Comparison of ENCODE assay signal across 18 cellular contexts in genomic region chr7:4343272-4344000, GRCh38.
DNase-seq lines count a peak whose midpoint lies in the region; ATAC-seq, FAIRE-seq and TF ChIP-seq lines count a peak whose summit lies in the region.
"Had no signal": no experiment of that assay in that cellular context is flagged by ENCODE, and none has a peak within 500 bp of the region (broad histone marks: within the 10 kb centered on the region; RNA-seq: fewer than 3 reads in every experiment).

No MANE protein-coding gene starts in this region.

- intact Hi-C loops in Caco-2 (cut with micrococcal nuclease; ENCODE audit: unreplicated experiment), result no loop called here
- intact Hi-C loops in K562 (cut with micrococcal nuclease), result no loop called here

- H4K20me1 ChIP-seq in GM23338 (replicated peaks; ENCODE audit: insufficient read depth), result no peaks in the 10 kb centered on the region
- no peaks in the 10 kb centered on the region for H4K20me1 ChIP-seq in K562 (replicated peaks; ENCODE audit: control insufficient read depth, insufficient read depth, low read length)
- H4K20me1 ChIP-seq in osteoblast (ENCODE audit: insufficient read depth, low read length), result no peaks in the 10 kb centered on the region

- H3K9me3 Mint-ChIP-seq in Caco-2 (ENCODE audit: unreplicated experiment) (peaks cover 62% of the 10 kb centered on the region), GM23338 (peaks cover 98% of the 10 kb centered on the region)

- H3K27me3 ChIP-seq in Caco-2 (replicated peaks; ENCODE audit: control insufficient read depth, insufficient read depth, low read length), result no peaks in the 10 kb centered on the region
- H3K27me3 ChIP-seq in GM23338 (ENCODE audit: insufficient read depth), result no peaks in the 10 kb centered on the region
- H3K27me3 ChIP-seq in K562 (ENCODE audit: control insufficient read depth in 2 of 2, insufficient read depth in 2 of 2, low read length in 2 of 2), result no peaks in the 10 kb centered on the region; a peak in 1 of 5 replicates
- no peaks in the 10 kb centered on the region for H3K27me3 ChIP-seq in osteoblast (ENCODE audit: insufficient read depth, low read length)

- TF ChIP-seq CTCF in Caco-2 (IDR thresholded peaks at IDR 0.05; ENCODE audit: insufficient read depth in 1 of 2, low read depth in 1 of 2, low read length in 1 of 2, severe bottlenecking in 1 of 2, unreplicated experiment in 1 of 2) (no peak), GM23338 (conservative IDR thresholded peaks at IDR 0.05; ENCODE audit: low read depth in 2 of 2) (no peak), K562 (IDR thresholded peaks at IDR 0.05 in 2 of 3, conservative IDR thresholded peaks at IDR 0.05 in 1 of 3; ENCODE audit: insufficient read depth in 2 of 3, low read depth in 1 of 3, low read length in 3 of 3) (no peak), osteoblast (IDR thresholded peaks at IDR 0.05; ENCODE audit: extremely low read depth, low read depth, low read length) (no peak)

- BruUV-seq in Caco-2 (replicated peaks; lab: Mats Ljungman, UMichigan) (no TSS peak), K562 (replicated peaks; lab: Mats Ljungman, UMichigan) (no TSS peak)

- H3K27me3 Mint-ChIP-seq in Caco-2 (ENCODE audit: insufficient read depth, unreplicated experiment), result no peaks in the 10 kb centered on the region
- H3K27me3 Mint-ChIP-seq in GM23338 (ENCODE audit: insufficient read depth, low read depth, poor library complexity), result peaks cover 9% of the 10 kb centered on the region
- H3K27me3 Mint-ChIP-seq: B cell had no signal

- H3K4me1 ChIP-seq in Caco-2, result no peaks in the 10 kb centered on the region
- H3K4me1 ChIP-seq in GM23338 (ENCODE audit: insufficient read depth), result no peaks in the 10 kb centered on the region
- no peaks in the 10 kb centered on the region for H3K4me1 ChIP-seq in K562 (replicated peaks in 1 of 2; ENCODE audit: control insufficient read depth in 2 of 2, insufficient read depth in 2 of 2, low read length in 2 of 2)
- no peaks in the 10 kb centered on the region for H3K4me1 ChIP-seq in osteoblast (ENCODE audit: insufficient read depth, low read length)

- H2AFZ ChIP-seq in GM23338 (0 out of 2 replicates have a peak overlapping the region, but pooled peaks have one; percentile 52), K562 (ENCODE audit: low read depth, low read length) (no peak overlapping the region), osteoblast (ENCODE audit: low read length) (no peak overlapping the region)

- no peaks in the 10 kb centered on the region for H3K36me3 Mint-ChIP-seq in Caco-2 (ENCODE audit: insufficient read depth, unreplicated experiment)
- peaks cover 36% of the 10 kb centered on the region for H3K36me3 Mint-ChIP-seq in GM23338 (ENCODE audit: low read depth)

- CTCF ChIA-PET in Caco-2 (lab: Charles Lee), result no interaction called here
- CTCF ChIA-PET in K562 (lab: Yijun Ruan, JAX; ENCODE audit: low intra/inter-chr PET ratio), result no interaction called here

- no peak overlapping the region for H3K9ac ChIP-seq in K562 (ENCODE audit: insufficient read depth in 1 of 2, low read depth in 2 of 2, low read length in 2 of 2)

- no peak overlapping the region for H3K27ac ChIP-seq in GM23338 (ENCODE audit: low read depth)
- H3K27ac ChIP-seq in K562 (ENCODE audit: extremely low read depth, low read depth, low read length), result no peak overlapping the region
- H3K27ac ChIP-seq in osteoblast (ENCODE audit: low read depth, low read length), result no peak overlapping the region

- no peaks in the 10 kb centered on the region for H3F3A ChIP-seq in GM23338 (replicated peaks; ENCODE audit: low read depth)

- in situ Hi-C loops in K562 (cut with MboI), result no loop called here

- POLR2A ChIA-PET in Caco-2 (lab: Charles Lee), result no interaction called here
- POLR2A ChIA-PET in K562 (lab: Yijun Ruan, JAX), result no interaction called here

- no peak for TF ChIP-seq EP300 in K562 (IDR thresholded peaks at IDR 0.05; ENCODE audit: low read length)

- H3K4me1 Mint-ChIP-seq in Caco-2 (ENCODE audit: low read depth, unreplicated experiment), result peaks cover 6% of the 10 kb centered on the region
- no peaks in the 10 kb centered on the region for H3K4me1 Mint-ChIP-seq in GM23338
- H3K4me1 Mint-ChIP-seq: B cell had no signal

- H3K9me1 ChIP-seq in K562 (ENCODE audit: control insufficient read depth, insufficient read depth, low read length), result no peaks in the 10 kb centered on the region

- no peak for FAIRE-seq in K562 (lab: Jason Lieb, UNC)
- FAIRE-seq: A204.1, G401.6, GM12891, GM19239, H54 had no signal

- no peak overlapping the region for H3K4me2 ChIP-seq in GM23338
- H3K4me2 ChIP-seq in K562 (ENCODE audit: insufficient read depth, low read length), result no peak overlapping the region
- H3K4me2 ChIP-seq in osteoblast (ENCODE audit: insufficient read depth, low read length), result no peak overlapping the region

- H3K9me3 ChIP-seq in Caco-2, result no peaks in the 10 kb centered on the region; the same call in none of the 2 replicates
- H3K9me3 ChIP-seq in K562 (replicated peaks; ENCODE audit: control insufficient read depth, insufficient read depth, low read depth, low read length), result no peaks in the 10 kb centered on the region
- H3K9me3 ChIP-seq in osteoblast (ENCODE audit: low read depth, low read length), result peaks cover 3% of the 10 kb centered on the region

- TF ChIP-seq POLR2A in K562 (conservative IDR thresholded peaks at IDR 0.05), result no peak

- H3K4me3 Mint-ChIP-seq in Caco-2 (ENCODE audit: unreplicated experiment) (no peak overlapping the region), GM23338 (no peak overlapping the region)
- H3K4me3 Mint-ChIP-seq: B cell; CD4-positive, alpha-beta T cell had no signal

- H3K27ac Mint-ChIP-seq in Caco-2 (ENCODE audit: unreplicated experiment), result peak overlapping the region; percentile 58
- no peak overlapping the region for H3K27ac Mint-ChIP-seq in GM23338
- H3K27ac Mint-ChIP-seq: B cell; CD4-positive, alpha-beta T cell had no signal

- ATAC-seq in GM23338 (no peak), K562 (no peak), HG02798 (IDR thresholded peaks at IDR 0.05; ENCODE audit: poor library complexity, unreplicated experiment) (no peak)
- ATAC-seq: HCT116 had no signal

- H3K4me3 ChIP-seq in Caco-2 (ENCODE audit: low read depth, low read length), result no peak overlapping the region
- H3K4me3 ChIP-seq in GM23338, result no peak overlapping the region
- no peak overlapping the region for H3K4me3 ChIP-seq in K562
- H3K4me3 ChIP-seq in osteoblast (ENCODE audit: insufficient read depth, low read length), result no peak overlapping the region

- H3K79me2 ChIP-seq in GM23338 (replicated peaks; ENCODE audit: insufficient read depth) (no peaks in the 10 kb centered on the region), K562 (ENCODE audit: control insufficient read depth, insufficient read depth, low read length) (no peaks in the 10 kb centered on the region), osteoblast (ENCODE audit: insufficient read depth, low read length) (no peaks in the 10 kb centered on the region)

- DNase-seq in Caco-2 (no peak), GM23338 (ENCODE audit: low spot score) (no peak), MV-4-11 (lab: John Stamatoyannopoulos, UW) (peak; percentile 31), K562 (ENCODE audit: extremely low read depth in 1 of 4, low spot score in 3 of 4) (peak in 2 of 4 experiments; percentile 6 to 14), ureter (ENCODE audit: low spot score) (no peak), osteoblast (ENCODE audit: insufficient read length, low spot score, missing footprints) (no peak), GOT3 (lab: John Stamatoyannopoulos, UW) (no peak)
- DNase-seq: C1 segment of cervical spinal cord; CD4-positive, alpha-beta T cell; DMS79 had no signal

- 3% methylated on average over 13 of the region's 14 CpGs for WGBS in K562 (ENCODE audit: insufficient coverage, low coverage, missing lambda C conversion rate)

- no peak for TF ChIP-seq RAD21 in K562 (CRISPR knock-in tag; conservative IDR thresholded peaks at IDR 0.05 in 1 of 2, IDR thresholded peaks at IDR 0.05 in 1 of 2)

- H3K36me3 ChIP-seq in Caco-2 (ENCODE audit: control insufficient read depth, insufficient read depth, low read length) (no peaks in the 10 kb centered on the region), GM23338 (ENCODE audit: insufficient read depth) (no peaks in the 10 kb centered on the region), K562 (ENCODE audit: control insufficient read depth, insufficient read depth, low read length) (no peaks in the 10 kb centered on the region), osteoblast (ENCODE audit: insufficient read depth, low read length) (no peaks in the 10 kb centered on the region)

- 0 out of 2 replicates have a peak, but pooled peaks cover 4% of the 10 kb centered on the region for H3K9me2 ChIP-seq in GM23338 (ENCODE audit: insufficient read depth)

TF ChIP-seq in GM23338, 12 proteins besides CTCF, POLR2A, EP300 and RAD21 (continues in another document):
- TF ChIP-seq CREB1 (CRISPR knock-in tag; IDR thresholded peaks at IDR 0.05; ENCODE audit: low read depth), result no peak

TF ChIP-seq in K562, 482 proteins besides CTCF, POLR2A, EP300 and RAD21 (continues in another document):
- TF ChIP-seq ELK1 (CRISPR knock-in tag; IDR thresholded peaks at IDR 0.05) (no peak), CHAMP1 (IDR thresholded peaks at IDR 0.05) (no peak), ZFP30 (CRISPR knock-in tag; IDR thresholded peaks at IDR 0.05; ENCODE audit: borderline replicate concordance) (no peak)
